ENCODE assay signal across 1 cellular context in the genomic region with DNA sequence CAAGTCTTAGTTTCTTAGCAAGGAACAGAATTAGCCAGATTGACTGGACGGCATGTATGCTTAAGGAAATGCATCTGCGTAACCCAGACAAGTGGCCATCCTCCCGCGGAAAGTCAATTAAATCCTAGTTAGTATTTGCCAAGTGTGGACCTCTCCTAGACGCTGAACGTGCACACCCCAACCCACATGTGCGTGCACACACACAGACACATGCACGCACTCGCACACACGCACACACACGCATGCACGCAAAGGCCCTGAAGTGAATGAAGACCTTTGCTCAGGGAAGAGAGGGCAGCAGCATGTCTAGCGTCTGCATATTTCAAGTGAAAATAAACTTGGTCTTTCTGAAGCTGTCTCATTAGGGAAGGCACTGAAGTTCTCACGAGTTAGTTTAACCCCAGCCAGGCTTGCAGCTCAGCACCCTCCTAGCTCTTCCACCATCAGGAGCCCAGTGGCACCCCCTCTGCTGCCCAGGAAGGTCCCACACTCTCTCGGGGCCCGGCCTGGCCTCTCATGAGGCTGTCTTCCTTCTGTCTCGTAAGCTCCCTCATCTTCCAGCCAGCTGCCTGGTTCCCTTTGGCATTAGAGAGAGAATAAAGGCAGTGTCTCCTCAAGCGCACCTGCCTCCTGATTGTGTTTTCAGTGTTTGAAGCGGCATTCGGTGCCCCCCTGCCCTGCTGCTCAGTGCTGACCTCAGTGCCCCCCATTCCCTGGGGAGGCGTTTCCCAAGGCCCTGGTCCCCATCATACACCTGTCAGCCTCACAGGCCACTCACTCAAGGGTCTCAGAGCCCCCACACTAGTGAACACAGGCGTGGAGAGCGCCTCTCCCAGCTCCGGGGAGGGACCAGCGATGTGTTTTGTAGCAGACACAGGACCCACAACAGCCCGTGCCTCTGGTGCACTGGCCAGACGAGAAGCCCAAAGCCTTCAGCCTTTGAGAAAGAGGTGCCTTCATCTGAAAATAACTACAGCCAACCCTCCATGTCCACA.
TF ChIP-seq lines count a peak whose summit lies in the region.

No MANE protein-coding gene starts in this region.

TF ChIP-seq in GM12878, 131 proteins besides CTCF, POLR2A, EP300 and RAD21:
- TF ChIP-seq HDGF (IDR thresholded peaks at IDR 0.05) (no peak), RUNX3 (IDR thresholded peaks at IDR 0.05; ENCODE audit: low read length) (no peak), TCF3 (IDR thresholded peaks at IDR 0.05; ENCODE audit: borderline replicate concordance, insufficient read depth, low read depth, low read length) (peak; percentile 74; the same call in 1 of the 2 replicates), STAT1 (conservative IDR thresholded peaks at IDR 0.05) (no peak), GATAD2B (conservative IDR thresholded peaks at IDR 0.05; ENCODE audit: low read depth) (no peak), EED (IDR thresholded peaks at IDR 0.05; ENCODE audit: low read depth) (no peak), YY1 (IDR thresholded peaks at IDR 0.05; ENCODE audit: low read depth, low read length) (no peak), HDAC6 (IDR thresholded peaks at IDR 0.05; ENCODE audit: unreplicated experiment) (no peak), CBX3 (IDR thresholded peaks at IDR 0.05; ENCODE audit: borderline replicate concordance, low read depth) (no peak), ZBED1 (IDR thresholded peaks at IDR 0.05; ENCODE audit: borderline replicate concordance) (no peak), TAF1 (IDR thresholded peaks at IDR 0.05; ENCODE audit: borderline replicate concordance, low read depth, low read length) (no peak), ETV6 (conservative IDR thresholded peaks at IDR 0.05 in 1 of 2, IDR thresholded peaks at IDR 0.05 in 1 of 2; ENCODE audit: borderline replicate concordance in 1 of 2, low read depth in 1 of 2) (no peak)
- TF ChIP-seq, protein P1, sequence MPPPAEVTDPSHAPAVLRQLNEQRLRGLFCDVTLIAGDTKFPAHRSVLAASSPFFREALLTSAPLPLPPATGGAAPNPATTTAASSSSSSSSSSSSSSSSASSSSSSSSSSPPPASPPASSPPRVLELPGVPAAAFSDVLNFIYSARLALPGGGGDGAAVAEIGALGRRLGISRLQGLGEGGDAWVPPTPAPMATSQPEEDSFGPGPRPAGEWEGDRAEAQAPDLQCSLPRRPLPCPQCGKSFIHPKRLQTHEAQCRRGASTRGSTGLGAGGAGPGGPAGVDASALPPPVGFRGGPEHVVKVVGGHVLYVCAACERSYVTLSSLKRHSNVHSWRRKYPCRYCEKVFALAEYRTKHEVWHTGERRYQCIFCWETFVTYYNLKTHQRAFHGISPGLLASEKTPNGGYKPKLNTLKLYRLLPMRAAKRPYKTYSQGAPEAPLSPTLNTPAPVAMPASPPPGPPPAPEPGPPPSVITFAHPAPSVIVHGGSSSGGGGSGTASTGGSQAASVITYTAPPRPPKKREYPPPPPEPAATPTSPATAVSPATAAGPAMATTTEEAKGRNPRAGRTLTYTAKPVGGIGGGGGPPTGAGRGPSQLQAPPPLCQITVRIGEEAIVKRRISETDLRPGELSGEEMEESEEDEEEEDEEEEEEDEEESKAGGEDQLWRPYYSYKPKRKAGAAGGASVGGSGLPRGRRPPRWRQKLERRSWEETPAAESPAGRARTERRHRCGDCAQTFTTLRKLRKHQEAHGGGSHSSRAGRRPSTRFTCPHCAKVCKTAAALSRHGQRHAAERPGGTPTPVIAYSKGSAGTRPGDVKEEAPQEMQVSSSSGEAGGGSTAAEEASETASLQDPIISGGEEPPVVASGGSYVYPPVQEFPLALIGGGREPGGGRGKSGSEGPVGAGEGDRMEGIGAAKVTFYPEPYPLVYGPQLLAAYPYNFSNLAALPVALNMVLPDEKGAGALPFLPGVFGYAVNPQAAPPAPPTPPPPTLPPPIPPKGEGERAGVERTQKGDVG (CRISPR knock-in tag; IDR thresholded peaks at IDR 0.05) = no peak
- TF ChIP-seq, protein P2, sequence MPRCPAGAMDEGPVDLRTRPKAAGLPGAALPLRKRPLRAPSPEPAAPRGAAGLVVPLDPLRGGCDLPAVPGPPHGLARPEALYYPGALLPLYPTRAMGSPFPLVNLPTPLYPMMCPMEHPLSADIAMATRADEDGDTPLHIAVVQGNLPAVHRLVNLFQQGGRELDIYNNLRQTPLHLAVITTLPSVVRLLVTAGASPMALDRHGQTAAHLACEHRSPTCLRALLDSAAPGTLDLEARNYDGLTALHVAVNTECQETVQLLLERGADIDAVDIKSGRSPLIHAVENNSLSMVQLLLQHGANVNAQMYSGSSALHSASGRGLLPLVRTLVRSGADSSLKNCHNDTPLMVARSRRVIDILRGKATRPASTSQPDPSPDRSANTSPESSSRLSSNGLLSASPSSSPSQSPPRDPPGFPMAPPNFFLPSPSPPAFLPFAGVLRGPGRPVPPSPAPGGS (IDR thresholded peaks at IDR 0.05; ENCODE audit: borderline replicate concordance, insufficient read depth, low read depth, low read length, poor library complexity, severe bottlenecking) = peak; percentile 95
- TF ChIP-seq, protein P3, sequence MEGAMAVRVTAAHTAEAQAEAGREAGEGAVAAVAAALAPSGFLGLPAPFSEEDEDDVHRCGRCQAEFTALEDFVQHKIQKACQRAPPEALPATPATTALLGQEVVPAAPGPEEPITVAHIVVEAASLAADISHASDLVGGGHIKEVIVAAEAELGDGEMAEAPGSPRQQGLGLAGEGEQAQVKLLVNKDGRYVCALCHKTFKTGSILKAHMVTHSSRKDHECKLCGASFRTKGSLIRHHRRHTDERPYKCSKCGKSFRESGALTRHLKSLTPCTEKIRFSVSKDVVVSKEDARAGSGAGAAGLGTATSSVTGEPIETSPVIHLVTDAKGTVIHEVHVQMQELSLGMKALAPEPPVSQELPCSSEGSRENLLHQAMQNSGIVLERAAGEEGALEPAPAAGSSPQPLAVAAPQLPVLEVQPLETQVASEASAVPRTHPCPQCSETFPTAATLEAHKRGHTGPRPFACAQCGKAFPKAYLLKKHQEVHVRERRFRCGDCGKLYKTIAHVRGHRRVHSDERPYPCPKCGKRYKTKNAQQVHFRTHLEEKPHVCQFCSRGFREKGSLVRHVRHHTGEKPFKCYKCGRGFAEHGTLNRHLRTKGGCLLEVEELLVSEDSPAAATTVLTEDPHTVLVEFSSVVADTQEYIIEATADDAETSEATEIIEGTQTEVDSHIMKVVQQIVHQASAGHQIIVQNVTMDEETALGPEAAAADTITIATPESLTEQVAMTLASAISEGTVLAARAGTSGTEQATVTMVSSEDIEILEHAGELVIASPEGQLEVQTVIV (IDR thresholded peaks at IDR 0.05; ENCODE audit: borderline replicate concordance, partially characterized antibody) = no peak
- TF ChIP-seq, protein P4, sequence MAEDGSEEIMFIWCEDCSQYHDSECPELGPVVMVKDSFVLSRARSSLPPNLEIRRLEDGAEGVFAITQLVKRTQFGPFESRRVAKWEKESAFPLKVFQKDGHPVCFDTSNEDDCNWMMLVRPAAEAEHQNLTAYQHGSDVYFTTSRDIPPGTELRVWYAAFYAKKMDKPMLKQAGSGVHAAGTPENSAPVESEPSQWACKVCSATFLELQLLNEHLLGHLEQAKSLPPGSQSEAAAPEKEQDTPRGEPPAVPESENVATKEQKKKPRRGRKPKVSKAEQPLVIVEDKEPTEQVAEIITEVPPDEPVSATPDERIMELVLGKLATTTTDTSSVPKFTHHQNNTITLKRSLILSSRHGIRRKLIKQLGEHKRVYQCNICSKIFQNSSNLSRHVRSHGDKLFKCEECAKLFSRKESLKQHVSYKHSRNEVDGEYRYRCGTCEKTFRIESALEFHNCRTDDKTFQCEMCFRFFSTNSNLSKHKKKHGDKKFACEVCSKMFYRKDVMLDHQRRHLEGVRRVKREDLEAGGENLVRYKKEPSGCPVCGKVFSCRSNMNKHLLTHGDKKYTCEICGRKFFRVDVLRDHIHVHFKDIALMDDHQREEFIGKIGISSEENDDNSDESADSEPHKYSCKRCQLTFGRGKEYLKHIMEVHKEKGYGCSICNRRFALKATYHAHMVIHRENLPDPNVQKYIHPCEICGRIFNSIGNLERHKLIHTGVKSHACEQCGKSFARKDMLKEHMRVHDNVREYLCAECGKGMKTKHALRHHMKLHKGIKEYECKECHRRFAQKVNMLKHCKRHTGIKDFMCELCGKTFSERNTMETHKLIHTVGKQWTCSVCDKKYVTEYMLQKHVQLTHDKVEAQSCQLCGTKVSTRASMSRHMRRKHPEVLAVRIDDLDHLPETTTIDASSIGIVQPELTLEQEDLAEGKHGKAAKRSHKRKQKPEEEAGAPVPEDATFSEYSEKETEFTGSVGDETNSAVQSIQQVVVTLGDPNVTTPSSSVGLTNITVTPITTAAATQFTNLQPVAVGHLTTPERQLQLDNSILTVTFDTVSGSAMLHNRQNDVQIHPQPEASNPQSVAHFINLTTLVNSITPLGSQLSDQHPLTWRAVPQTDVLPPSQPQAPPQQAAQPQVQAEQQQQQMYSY (CRISPR knock-in tag; IDR thresholded peaks at IDR 0.05) = no peak
- TF ChIP-seq, protein P5, sequence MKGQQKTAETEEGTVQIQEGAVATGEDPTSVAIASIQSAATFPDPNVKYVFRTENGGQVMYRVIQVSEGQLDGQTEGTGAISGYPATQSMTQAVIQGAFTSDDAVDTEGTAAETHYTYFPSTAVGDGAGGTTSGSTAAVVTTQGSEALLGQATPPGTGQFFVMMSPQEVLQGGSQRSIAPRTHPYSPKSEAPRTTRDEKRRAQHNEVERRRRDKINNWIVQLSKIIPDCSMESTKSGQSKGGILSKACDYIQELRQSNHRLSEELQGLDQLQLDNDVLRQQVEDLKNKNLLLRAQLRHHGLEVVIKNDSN (IDR thresholded peaks at IDR 0.05; ENCODE audit: borderline replicate concordance, extremely low read length, insufficient read depth, low read depth, low read length) = no peak
